Comparison of ENCODE assay signal across 23 cellular contexts in genomic region chr9:123324767-123325183, GRCh38. TPM values are rescaled to one million over a fixed set of nuclear protein-coding genes. Genes with fewer than 3 reads are reported as not detected.
A peak's percentile ranks its signal among the peaks of the same experiment; 100 is the strongest.
DNase-seq lines count a peak whose midpoint lies in the region; ATAC-seq and TF ChIP-seq lines count a peak whose summit lies in the region.
"Had no signal": no experiment of that assay in that cellular context is flagged by ENCODE, and none has a peak within 500 bp of the region (broad histone marks: within the 10 kb centered on the region; RNA-seq: fewer than 3 reads in every experiment).

No MANE protein-coding gene starts in this region.

- POLR2A ChIA-PET in WTC11 (lab: Charles Lee) = no interaction called here

- no peak for TF ChIP-seq POLR2A in right lobe of liver (IDR thresholded peaks at IDR 0.05)

- no peaks in the 10 kb centered on the region for H3K9me3 ChIP-seq in right lobe of liver
- H3K9me3 ChIP-seq: breast epithelium, SJCRH30, vagina had no signal

- no peak overlapping the region for H3K4me3 ChIP-seq in right lobe of liver
- H3K4me3 ChIP-seq: breast epithelium, coronary artery, GM12878, SJCRH30, vagina had no signal

- H3K4me1 Mint-ChIP-seq in activated naive CD4-positive, alpha-beta T cell treated with anti-CD3 and anti-CD28 coated beads for 36 hours (ENCODE audit: low read depth) = peaks cover 27% of the 10 kb centered on the region
- H3K4me1 Mint-ChIP-seq in WTC11 = peaks cover 24% of the 10 kb centered on the region
- peaks cover 76% of the 10 kb centered on the region for H3K4me1 Mint-ChIP-seq in stimulated activated memory B cell treated with anti-CD40 and anti-IgM and Interleukin-4, amounts not matched to agents 10 μg/mL and 1 μg/mL and 100 μg/mL, for 72 hours

- ATAC-seq in activated naive CD4-positive, alpha-beta T cell treated with anti-CD3 and anti-CD28 coated beads, Interleukin-2, amount 50 U/mL, for 72 hours = no peak
- ATAC-seq in WTC11 (no peak), right lobe of liver (peak; percentile 91 to 94 (median 93))
- ATAC-seq in stimulated activated memory B cell treated with anti-CD40 and anti-IgM and Interleukin-4, amounts not matched to agents 10 μg/mL and 1 μg/mL and 100 μg/mL, for 72 hours = no peak
- ATAC-seq: GM12878 had no signal

- H3K27ac Mint-ChIP-seq in activated naive CD4-positive, alpha-beta T cell treated with anti-CD3 and anti-CD28 coated beads, Interleukin-2, amount 50 U/mL, for 72 hours = peak overlapping the region; percentile 0 to 37
- no peak overlapping the region for H3K27ac Mint-ChIP-seq in activated naive CD4-positive, alpha-beta T cell treated with anti-CD3 and anti-CD28 coated beads for 36 hours
- peak overlapping the region; percentile 20 for H3K27ac Mint-ChIP-seq in WTC11
- peak overlapping the region; percentile 83 for H3K27ac Mint-ChIP-seq in stimulated activated memory B cell treated with anti-CD40 and anti-IgM and Interleukin-4, amounts not matched to agents 10 μg/mL and 1 μg/mL and 100 μg/mL, for 72 hours
- H3K27ac Mint-ChIP-seq: T-helper 1 cell treated with Interleukin-12 subunit alpha and Interleukin-12 subunit beta and Interleukin-4 antibody, amounts not matched to agents 30 μg/mL and 1 μg/mL, for 36 hours had no signal

- TF ChIP-seq CTCF in WTC11 (IDR thresholded peaks at IDR 0.05) = no peak
- TF ChIP-seq CTCF in right lobe of liver (IDR thresholded peaks at IDR 0.05) = no peak

- H3K27ac ChIP-seq in right lobe of liver = peak overlapping the region; percentile 52 to 68 (median 54)
- H3K27ac ChIP-seq: breast epithelium, C4-2B, coronary artery, HL-60, SJCRH30, vagina had no signal

- no peak for DNase-seq in activated naive CD4-positive, alpha-beta T cell treated with anti-CD3 and anti-CD28 coated beads, Interleukin-2, amount 50 U/mL, for 72 hours (ENCODE audit: low spot score in 2 of 2)
- DNase-seq in activated naive CD4-positive, alpha-beta T cell treated with anti-CD3 and anti-CD28 coated beads for 36 hours = no peak
- no peak for DNase-seq in WTC11 (ENCODE audit: low spot score)
- DNase-seq in right lobe of liver = peak; percentile 68 to 85 (median 77)
- DNase-seq in putamen (ENCODE audit: low spot score) = no peak
- DNase-seq in dermis blood vessel endothelial cell = no peak
- no peak for DNase-seq in COLO668 (lab: John Stamatoyannopoulos, UW; ENCODE audit: unreplicated experiment)
- DNase-seq: activated T-cell treated with anti-CD3 and anti-CD28 coated beads, Interleukin-2, amount 50 U/mL, for 48 hours; head of caudate nucleus; NCI-H1694 treated with DMSO at 0.1 percent for 48 hours; NCI-H748 treated with DMSO at 0.1 percent for 48 hours; nucleus accumbens; SJCRH30; stimulated activated CD4-positive, alpha-beta T cell treated with anti-CD3 and anti-CD28 coated beads, Interleukin-12 subunit alpha, Interleukin-12 subunit beta, amount 100 ng/mL, for 4 hours had no signal

- no peaks in the 10 kb centered on the region for H3K36me3 ChIP-seq in right lobe of liver
- H3K36me3 ChIP-seq: breast epithelium, SJCRH30, vagina had no signal

- H3K27me3 Mint-ChIP-seq in activated naive CD4-positive, alpha-beta T cell treated with anti-CD3 and anti-CD28 coated beads for 36 hours (ENCODE audit: low read depth) = no peaks in the 10 kb centered on the region
- no peaks in the 10 kb centered on the region; the same call in 1 of the 2 replicates for H3K27me3 Mint-ChIP-seq in WTC11 (ENCODE audit: low read depth)
- H3K27me3 Mint-ChIP-seq in stimulated activated memory B cell treated with anti-CD40 and anti-IgM and Interleukin-4, amounts not matched to agents 10 μg/mL and 1 μg/mL and 100 μg/mL, for 72 hours = no peaks in the 10 kb centered on the region

- peaks cover 0 to 10% of the 10 kb centered on the region in 2 donors for H3K36me3 Mint-ChIP-seq in activated naive CD4-positive, alpha-beta T cell treated with anti-CD3 and anti-CD28 coated beads, Interleukin-2, amount 50 U/mL, for 72 hours
- H3K36me3 Mint-ChIP-seq in activated naive CD4-positive, alpha-beta T cell treated with anti-CD3 and anti-CD28 coated beads for 36 hours (ENCODE audit: low read depth) = no peaks in the 10 kb centered on the region
- H3K36me3 Mint-ChIP-seq in WTC11 = no peaks in the 10 kb centered on the region
- no peaks in the 10 kb centered on the region for H3K36me3 Mint-ChIP-seq in stimulated activated memory B cell treated with anti-CD40 and anti-IgM and Interleukin-4, amounts not matched to agents 10 μg/mL and 1 μg/mL and 100 μg/mL, for 72 hours

- WGBS in right lobe of liver (ENCODE audit: insufficient coverage, low coverage, low lambda C conversion rate, missing lambda C conversion rate) = 40% methylated on average over 1 of the region's 10 CpGs

- intact Hi-C loops in activated naive CD4-positive, alpha-beta T cell treated with anti-CD3 and anti-CD28 coated beads for 36 hours (cut with micrococcal nuclease) = loop anchor here (5.0 kb wide), 1 partner anchor 382 kb away; the partner anchor contains the start of gene RABGAP1
- intact Hi-C loops in right lobe of liver (cut with DNase I) = no loop called here

- peaks cover 0 to 14% (median 3%) of the 10 kb centered on the region in 4 donors for H3K4me1 ChIP-seq in right lobe of liver
- H3K4me1 ChIP-seq: breast epithelium had no signal

- H3K4me3 Mint-ChIP-seq in activated naive CD4-positive, alpha-beta T cell treated with anti-CD3 and anti-CD28 coated beads for 36 hours = no peak overlapping the region
- H3K4me3 Mint-ChIP-seq in WTC11 = no peak overlapping the region
- H3K4me3 Mint-ChIP-seq in stimulated activated memory B cell treated with anti-CD40 and anti-IgM and Interleukin-4, amounts not matched to agents 10 μg/mL and 1 μg/mL and 100 μg/mL, for 72 hours = no peak overlapping the region
- H3K4me3 Mint-ChIP-seq: T-helper 1 cell treated with Interleukin-12 subunit alpha and Interleukin-12 subunit beta and Interleukin-4 antibody, amounts not matched to agents 30 μg/mL and 1 μg/mL, for 36 hours had no signal

- CTCF ChIA-PET in activated naive CD4-positive, alpha-beta T cell treated with anti-CD3 and anti-CD28 coated beads for 36 hours (lab: Charles Lee) = interaction anchor here (1.9 kb wide), 1 partner anchor 25 kb away, joined by 9 read pairs; no protein-coding TSS in a partner anchor
- CTCF ChIA-PET in WTC11 (lab: Charles Lee) = interaction anchor here (3.7 kb wide), 1 partner anchor 25 kb away, joined by 16 read pairs; no protein-coding TSS in a partner anchor

- no peaks in the 10 kb centered on the region for H3K27me3 ChIP-seq in right lobe of liver
- H3K27me3 ChIP-seq: breast epithelium, SJCRH30, vagina had no signal

- H3K9me3 Mint-ChIP-seq in activated naive CD4-positive, alpha-beta T cell treated with anti-CD3 and anti-CD28 coated beads, Interleukin-2, amount 50 U/mL, for 72 hours = no peaks in the 10 kb centered on the region
- no peaks in the 10 kb centered on the region for H3K9me3 Mint-ChIP-seq in activated naive CD4-positive, alpha-beta T cell treated with anti-CD3 and anti-CD28 coated beads for 36 hours
- peaks cover 10% of the 10 kb centered on the region for H3K9me3 Mint-ChIP-seq in WTC11
- H3K9me3 Mint-ChIP-seq in stimulated activated memory B cell treated with anti-CD40 and anti-IgM and Interleukin-4, amounts not matched to agents 10 μg/mL and 1 μg/mL and 100 μg/mL, for 72 hours = no peaks in the 10 kb centered on the region
- H3K9me3 Mint-ChIP-seq: T-helper 1 cell treated with Interleukin-12 subunit alpha and Interleukin-12 subunit beta and Interleukin-4 antibody, amounts not matched to agents 30 μg/mL and 1 μg/mL, for 36 hours had no signal

TF ChIP-seq in WTC11, 78 proteins besides CTCF, POLR2A, EP300 and RAD21:
- TF ChIP-seq EMX1 (CRISPR knock-in tag; IDR thresholded peaks at IDR 0.05) (no peak), GABPB1 (CRISPR knock-in tag; IDR thresholded peaks at IDR 0.05) (peak; percentile 66; the same call in 1 of the 2 replicates)

RNA-seq across cellular contexts. Expression of gene CRB2, which starts 31.2 kb away (rescaled TPM):
- under 1 TPM in 1 of 2 donors, not detected in 1; 0.14 TPM for total RNA-seq in activated naive CD4-positive, alpha-beta T cell treated with anti-CD3 and anti-CD28 coated beads, Interleukin-2, amount 50 U/mL, for 72 hours
- not detected for total RNA-seq in activated naive CD4-positive, alpha-beta T cell treated with anti-CD3 and anti-CD28 coated beads for 36 hours
- total RNA-seq in WTC11 (2021) (1.8 to 3.5 TPM (median 2.4 TPM) in 3 replicates), right lobe of liver (not detected), dermis blood vessel endothelial cell (not detected in 2 replicates)
- total RNA-seq: mononuclear cell, vagina had no signal

RNA-seq across cellular contexts. Expression of gene STRBP, which starts 56.4 kb away (rescaled TPM):
- 10 to 100 TPM; 31.1 to 34.1 TPM for total RNA-seq in activated naive CD4-positive, alpha-beta T cell treated with anti-CD3 and anti-CD28 coated beads, Interleukin-2, amount 50 U/mL, for 72 hours
- total RNA-seq in activated naive CD4-positive, alpha-beta T cell treated with anti-CD3 and anti-CD28 coated beads for 36 hours = 10 to 100 TPM; 27.6 to 27.8 TPM
- total RNA-seq in WTC11 (2021) = 90.9 to 102 TPM (median 96.3 TPM) in 3 replicates
- total RNA-seq in right lobe of liver = 10 to 100 TPM in 1 of 6 experiments, 1 to 10 TPM in 5; 5.3 to 10.2 (median 8.3) TPM
- 11.4 and 16.9 TPM in 2 replicates for total RNA-seq in dermis blood vessel endothelial cell

Comparison
In these comparisons a context has a peak if more than half of its experiments do, and no peak if none do; other contexts are left out.
1. ATAC-seq: peak in right lobe of liver (4 of 4); none in activated naive CD4-positive, alpha-beta T cell treated with anti-CD3 and anti-CD28 coated beads, Interleukin-2, amount 50 U/mL, for 72 hours (0 of 2), WTC11 (single experiment) and stimulated activated memory B cell treated with anti-CD40 and anti-IgM and Interleukin-4, amounts not matched to agents 10 μg/mL and 1 μg/mL and 100 μg/mL, for 72 hours (single experiment).
2. DNase-seq: peak in right lobe of liver (3 of 3); none in activated naive CD4-positive, alpha-beta T cell treated with anti-CD3 and anti-CD28 coated beads, Interleukin-2, amount 50 U/mL, for 72 hours (0 of 2), activated naive CD4-positive, alpha-beta T cell treated with anti-CD3 and anti-CD28 coated beads for 36 hours (single experiment), WTC11 (single experiment), putamen (single experiment), dermis blood vessel endothelial cell (single experiment) and COLO668 (single experiment).